ENCODE assay signal across 13 cellular contexts in genomic region chr21:43894206-43894577, GRCh38. TPM values are rescaled to one million over a fixed set of nuclear protein-coding genes. Genes with fewer than 3 reads are reported as not detected.
DNase-seq lines count a peak whose midpoint lies in the region; ATAC-seq, FAIRE-seq and TF ChIP-seq lines count a peak whose summit lies in the region.
"Had no signal": no experiment of that assay in that cellular context is flagged by ENCODE, and none has a peak within 500 bp of the region (broad histone marks: within the 10 kb centered on the region; RNA-seq: fewer than 3 reads in every experiment).

No MANE protein-coding gene starts in this region.

- peaks cover 55% of the 10 kb centered on the region for H3K36me3 Mint-ChIP-seq in activated T-cell treated with anti-CD3 and anti-CD28 coated beads, Interleukin-2, amount 50 U/mL, for 24 hours (ENCODE audit: low read depth)

- H3K4me3 ChIP-seq in SK-N-MC (no peak overlapping the region), endothelial cell of umbilical vein (replicated peaks in 1 of 3; ENCODE audit: insufficient read depth in 1 of 3, low read depth in 1 of 3, low read length in 3 of 3) (peak overlapping the region in 2 of 3 experiments; percentile 33 to 58)

- H3K36me3 ChIP-seq in SK-N-MC (ENCODE audit: insufficient read depth, low read length) (peaks cover 25% of the 10 kb centered on the region), endothelial cell of umbilical vein (ENCODE audit: control insufficient read depth in 2 of 2, extremely low read depth in 1 of 2, insufficient read depth in 2 of 2, low read length in 2 of 2) (peaks cover 0 to 2% of the 10 kb centered on the region in 2 experiments)

- H3K4me2 ChIP-seq in endothelial cell of umbilical vein (ENCODE audit: insufficient read depth, low read length): peak overlapping the region; percentile 96
- H3K4me2 ChIP-seq: KMS-11 had no signal

- TSS peak; percentile 40 for BruUV-seq in endothelial cell of umbilical vein (replicated peaks; lab: Mats Ljungman, UMichigan)

- dilution Hi-C loops in endothelial cell of umbilical vein (cut with MboI; ENCODE audit: extremely low pct_ligation_motif_present, low sequenced_read_pairs): no loop called here

- H3K9me3 ChIP-seq in SK-N-MC (ENCODE audit: low read depth, low read length): no peaks in the 10 kb centered on the region
- H3K9me3 ChIP-seq in endothelial cell of umbilical vein (replicated peaks; ENCODE audit: control insufficient read depth, insufficient read depth, low read length): no peaks in the 10 kb centered on the region

- H3K9me1 ChIP-seq in endothelial cell of umbilical vein (replicated peaks; ENCODE audit: control insufficient read depth, extremely low read depth, insufficient read depth, low read length): no peaks in the 10 kb centered on the region

- H3K4me3 Mint-ChIP-seq in activated T-cell treated with anti-CD3 and anti-CD28 coated beads, Interleukin-2, amount 50 U/mL, for 24 hours: peak overlapping the region; percentile 69
- H3K4me3 Mint-ChIP-seq: brain had no signal

- no peak for FAIRE-seq in endothelial cell of umbilical vein (lab: Jason Lieb, UNC)

- H3K27me3 Mint-ChIP-seq in activated T-cell treated with anti-CD3 and anti-CD28 coated beads, Interleukin-2, amount 50 U/mL, for 24 hours: no peaks in the 10 kb centered on the region
- H3K27me3 Mint-ChIP-seq: brain had no signal

- peak overlapping the region; percentile 93 for H3K27ac Mint-ChIP-seq in activated T-cell treated with anti-CD3 and anti-CD28 coated beads, Interleukin-2, amount 50 U/mL, for 24 hours

- peaks cover 54% of the 10 kb centered on the region for H3K4me1 Mint-ChIP-seq in activated T-cell treated with anti-CD3 and anti-CD28 coated beads, Interleukin-2, amount 50 U/mL, for 24 hours (ENCODE audit: low read depth)
- H3K4me1 Mint-ChIP-seq: brain had no signal

- POLR2A ChIA-PET in endothelial cell of umbilical vein (lab: Charles Lee): interaction anchor here (0.7 kb wide), 2 partner anchors 20 to 28 kb away, joined by 3 to 4 read pairs; no protein-coding TSS in a partner anchor

- TF ChIP-seq CTCF in endothelial cell of umbilical vein (IDR thresholded peaks at IDR 0.05; ENCODE audit: extremely low read depth in 1 of 2, insufficient read depth in 1 of 2, low read depth in 1 of 2, low read length in 2 of 2): no peak

- peaks cover 41% of the 10 kb centered on the region for H3K79me2 ChIP-seq in endothelial cell of umbilical vein (ENCODE audit: control insufficient read depth, insufficient read depth, low read length)

- no peak for TF ChIP-seq POLR2A in endothelial cell of umbilical vein (IDR thresholded peaks at IDR 0.05; ENCODE audit: low read depth, low read length)

- H3K9ac ChIP-seq in SK-N-MC (ENCODE audit: insufficient read length) (no peak overlapping the region), endothelial cell of umbilical vein (replicated peaks; ENCODE audit: extremely low read depth, insufficient read depth, low read length) (peak overlapping the region; percentile 74)
- H3K9ac ChIP-seq: KMS-11 had no signal

- H3K9me3 Mint-ChIP-seq in activated T-cell treated with anti-CD3 and anti-CD28 coated beads, Interleukin-2, amount 50 U/mL, for 24 hours: no peaks in the 10 kb centered on the region

- peak; percentile 58 for ATAC-seq in stimulated activated naive CD8-positive, alpha-beta T cell treated with anti-CD3 and anti-CD28 coated beads, Interleukin-15, Interleukin-2, amounts not matched to agents 100 U/mL and 50 U/mL, for 24 hours
- no peak for ATAC-seq in GM21381 (IDR thresholded peaks at IDR 0.05; ENCODE audit: unreplicated experiment)

- peaks cover 24% of the 10 kb centered on the region for H3K4me1 ChIP-seq in endothelial cell of umbilical vein (ENCODE audit: control insufficient read depth, extremely low read depth, insufficient read depth, low read length)

- no peak for DNase-seq in activated T-cell treated with anti-CD3 and anti-CD28 coated beads, Interleukin-2, amount 50 U/mL, for 24 hours
- DNase-seq in activated T-cell treated with anti-CD3 and anti-CD28 coated beads, Interleukin-2, amount 50 U/mL, for 1 hour: no peak
- no peak for DNase-seq in SK-N-MC (ENCODE audit: low read depth, low spot score)
- no peak for DNase-seq in endothelial cell of umbilical vein (ENCODE audit: low read depth, low spot score)
- no peak for DNase-seq in stimulated activated naive CD8-positive, alpha-beta T cell treated with anti-CD3 and anti-CD28 coated beads, Interleukin-15, Interleukin-2, amounts not matched to agents 100 U/mL and 50 U/mL, for 24 hours
- no peak for DNase-seq in NCI-H1436 (lab: John Stamatoyannopoulos, UW)
- DNase-seq in C1 segment of cervical spinal cord (lab: John Stamatoyannopoulos, UW): no peak
- DNase-seq: DMS153, NCI-H1436 treated with DMSO at 0.1 percent for 48 hours had no signal

- CTCF ChIA-PET in endothelial cell of umbilical vein (lab: Charles Lee): interaction anchor here (0.7 to 1.9 kb wide), 5 partner anchors 9 to 445 kb away, joined by 3 to 10 read pairs (median 4); partner anchors contain the start of gene CFAP410

- H4K20me1 ChIP-seq in endothelial cell of umbilical vein (replicated peaks; ENCODE audit: control insufficient read depth, extremely low read depth, insufficient read depth, low read length): no peaks in the 10 kb centered on the region

- peak overlapping the region; percentile 86 for H2AFZ ChIP-seq in endothelial cell of umbilical vein (ENCODE audit: low read depth, low read length)

- intact Hi-C loops in endothelial cell of umbilical vein (cut with micrococcal nuclease): loop anchor here (1.0 to 5.0 kb wide), 2 partner anchors 8 to 43 kb away; no protein-coding TSS in a partner anchor

- H3K27ac ChIP-seq in SK-N-MC (peak overlapping the region; percentile 21; the same call in 1 of the 2 replicates), endothelial cell of umbilical vein (ENCODE audit: insufficient read depth, low read depth, low read length) (peak overlapping the region; percentile 82)
- H3K27ac ChIP-seq: KMS-11, VCaP had no signal

- H3K27me3 ChIP-seq in endothelial cell of umbilical vein (ENCODE audit: control insufficient read depth in 2 of 2, insufficient read depth in 2 of 2, low read length in 2 of 2): no peaks in the 10 kb centered on the region

TF ChIP-seq in endothelial cell of umbilical vein, 7 proteins besides CTCF, POLR2A, EP300 and RAD21:
- TF ChIP-seq GATA2 (IDR thresholded peaks at IDR 0.05; ENCODE audit: insufficient read depth, insufficient read length, low read depth, low read length) (peak; percentile 3), MYC (IDR thresholded peaks at IDR 0.05; ENCODE audit: low read depth, low read length) (no peak)

RNA-seq across cellular contexts. Expression of gene AGPAT3, which starts 29.2 kb away (rescaled TPM):
- 71.8 and 76.7 TPM in 2 replicates for total RNA-seq in endothelial cell of umbilical vein
- 36.8 and 39.9 TPM in 2 replicates for polyA plus RNA-seq in endothelial cell of umbilical vein
- polyA plus RNA-seq in endothelial cell of umbilical vein (2011; cell fraction: cytosol; rRNA removed): 36.0 and 40.6 TPM in 2 replicates
- polyA plus RNA-seq in endothelial cell of umbilical vein (2011; cell fraction: nucleus; rRNA removed): 49.1 TPM in 2 replicates
- 40.4 and 48.5 TPM in 2 replicates for polyA plus RNA-seq in endothelial cell of umbilical vein (2012)
- polyA minus RNA-seq in endothelial cell of umbilical vein: 83.5 and 100 TPM in 2 replicates
- polyA minus RNA-seq in endothelial cell of umbilical vein (2011; cell fraction: cytosol; rRNA and poly(A)+ RNA removed): 18.7 TPM
- 36.3 and 37.6 TPM in 2 replicates for polyA minus RNA-seq in endothelial cell of umbilical vein (2011; cell fraction: nucleus; rRNA and poly(A)+ RNA removed)
